Comparison of ENCODE assay signal across 9 cellular contexts in the genomic region with DNA sequence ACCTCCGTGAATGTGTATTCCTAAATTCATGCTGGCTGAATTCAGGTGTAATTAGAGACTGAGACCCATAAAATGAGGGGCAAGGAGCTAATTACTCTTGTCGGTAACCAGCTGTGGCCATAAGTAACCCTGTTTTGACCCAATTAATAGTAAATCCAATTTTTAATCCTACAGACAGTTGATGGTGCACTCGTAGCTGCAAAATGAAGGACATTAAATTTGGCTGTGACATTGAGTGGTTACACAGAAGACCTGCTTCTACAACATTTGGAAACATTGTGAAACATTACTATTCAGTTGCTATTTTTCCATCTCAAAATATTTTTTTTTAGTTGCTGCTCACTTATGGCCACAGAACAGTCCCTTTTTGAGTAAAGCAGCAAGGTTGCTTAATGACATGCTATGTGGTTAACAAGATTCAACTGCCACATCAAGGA. TPM values are rescaled to one million over a fixed set of nuclear protein-coding genes. Genes with fewer than 3 reads are reported as not detected.
DNase-seq lines count a peak whose midpoint lies in the region; ATAC-seq lines count a peak whose summit lies in the region.
"Had no signal": no experiment of that assay in that cellular context is flagged by ENCODE, and none has a peak within 500 bp of the region (broad histone marks: within the 10 kb centered on the region; RNA-seq: fewer than 3 reads in every experiment).

No MANE protein-coding gene starts in this region.

- no peaks in the 10 kb centered on the region for H3K27me3 ChIP-seq in duodenal mucosa (ENCODE audit: control insufficient read depth in 1 of 2, insufficient read depth in 2 of 2, low read length in 2 of 2)
- H3K27me3 ChIP-seq in skeletal muscle tissue (ENCODE audit: control insufficient read depth in 3 of 3, insufficient read depth in 3 of 3, low read length in 3 of 3) = no peaks in the 10 kb centered on the region

- peaks cover 0 to 10% of the 10 kb centered on the region in 2 donors for H3K36me3 ChIP-seq in duodenal mucosa (ENCODE audit: control insufficient read depth in 1 of 2, insufficient read depth in 2 of 2, low read length in 2 of 2)
- H3K36me3 ChIP-seq in skeletal muscle tissue (ENCODE audit: control insufficient read depth in 3 of 3, insufficient read depth in 3 of 3, low read length in 3 of 3) = peaks cover 0 to 10% (median 3%) of the 10 kb centered on the region in 3 donors

- ATAC-seq in GM18511 (IDR thresholded peaks at IDR 0.05; ENCODE audit: unreplicated experiment) (peak; percentile 33), GM18502 (IDR thresholded peaks at IDR 0.05; ENCODE audit: poor library complexity, unreplicated experiment) (no peak), HG03460 (IDR thresholded peaks at IDR 0.05; ENCODE audit: unreplicated experiment) (no peak)

- no peak overlapping the region for H3K9ac ChIP-seq in duodenal mucosa (ENCODE audit: low read depth in 1 of 2, low read length in 2 of 2)
- peak overlapping the region; percentile 83 to 90 (median 85) for H3K9ac ChIP-seq in skeletal muscle tissue (ENCODE audit: low read depth in 1 of 3, low read length in 3 of 3)

- peaks cover 47 to 48% of the 10 kb centered on the region in 2 donors for H3K4me1 ChIP-seq in duodenal mucosa (ENCODE audit: control insufficient read depth in 1 of 2, insufficient read depth in 2 of 2, low read length in 2 of 2)
- H3K4me1 ChIP-seq in skeletal muscle tissue (ENCODE audit: control insufficient read depth in 3 of 3, insufficient read depth in 3 of 3, low read length in 3 of 3) = peaks cover 5 to 46% (median 31%) of the 10 kb centered on the region in 3 donors

- H3K9me3 ChIP-seq in duodenal mucosa (ENCODE audit: control insufficient read depth in 1 of 2, low read length in 2 of 2) (no peaks in the 10 kb centered on the region), skeletal muscle tissue (ENCODE audit: control insufficient read depth in 3 of 3, low read length in 3 of 3) (no peaks in the 10 kb centered on the region)

- H3K27ac ChIP-seq in duodenal mucosa (ENCODE audit: low read depth, low read length) = no peak overlapping the region
- peak overlapping the region; percentile 95 for H3K27ac ChIP-seq in skeletal muscle tissue (ENCODE audit: low read depth, low read length)

- DNase-seq in NCI-H69 (lab: John Stamatoyannopoulos, UW) = peak; percentile 54
- no peak for DNase-seq in cerebellar cortex (ENCODE audit: low spot score)
- no peak for DNase-seq in stimulated activated CD4-positive, alpha-beta T cell treated with anti-CD3 and anti-CD28 coated beads, Interleukin-4, amount 100 ng/mL, for 4 hours
- DNase-seq: NCI-H2029 had no signal

- H3K4me3 ChIP-seq in duodenal mucosa (ENCODE audit: low read depth in 1 of 2, low read length in 2 of 2) (peak overlapping the region; percentile 6 to 16), skeletal muscle tissue (ENCODE audit: low read length in 3 of 3) (peak overlapping the region; percentile 72 to 79 (median 79))

RNA-seq across cellular contexts. Expression of gene MBNL1, which starts 33.0 kb away (rescaled TPM):
- 76.7 TPM for total RNA-seq in skeletal muscle tissue

Comparison
In these comparisons a context has a peak if more than half of its experiments do, and no peak if none do; other contexts are left out.
1. H3K9ac ChIP-seq: peak in skeletal muscle tissue (3 of 3); none in duodenal mucosa (0 of 2).